Comparison of ENCODE assay signal across 28 cellular contexts in genomic region chr10:107398115-107398514, GRCh38.
"Had no signal": no experiment of that assay in that cellular context is flagged by ENCODE, and none has a peak within 500 bp of the region (broad histone marks: within the 10 kb centered on the region; RNA-seq: fewer than 3 reads in every experiment).

No MANE protein-coding gene starts in this region.

- H3K9me3 ChIP-seq: colonic mucosa, esophagus muscularis mucosa, esophagus squamous epithelium, gastrocnemius medialis, gastroesophageal sphincter had no signal

- H3K4me1 ChIP-seq: colonic mucosa, esophagus muscularis mucosa, esophagus squamous epithelium, foreskin keratinocyte, gastrocnemius medialis, gastroesophageal sphincter, heart left ventricle, heart right ventricle had no signal

- H3K27ac ChIP-seq: colonic mucosa, coronary artery, dorsolateral prefrontal cortex, epithelial cell of prostate, esophagus muscularis mucosa, esophagus squamous epithelium, foreskin keratinocyte, gastrocnemius medialis, gastroesophageal sphincter, heart left ventricle, heart right ventricle had no signal

- ATAC-seq: effector memory CD8-positive, alpha-beta T cell; esophagus mucosa; foreskin keratinocyte; gastrocnemius medialis; gastroesophageal sphincter; heart left ventricle; heart right ventricle had no signal

- H3K4me3 ChIP-seq: colonic mucosa, coronary artery, dorsolateral prefrontal cortex, esophagus muscularis mucosa, esophagus squamous epithelium, gastrocnemius medialis, gastroesophageal sphincter, heart left ventricle, heart right ventricle had no signal

- FAIRE-seq: colon, endometrium, endothelial cell of umbilical vein, frontal cortex had no signal

- H3K27me3 ChIP-seq: colonic mucosa, esophagus muscularis mucosa, esophagus squamous epithelium, foreskin keratinocyte, gastrocnemius medialis, gastroesophageal sphincter, heart left ventricle, heart right ventricle had no signal

- H3K36me3 ChIP-seq: colonic mucosa, esophagus muscularis mucosa, esophagus squamous epithelium, gastrocnemius medialis, gastroesophageal sphincter, heart left ventricle, heart right ventricle had no signal

- DNase-seq: colonic mucosa; cortex of kidney; dermis blood vessel endothelial cell; dorsolateral prefrontal cortex; effector CD4-positive, alpha-beta T cell; effector CD8-positive, alpha-beta T cell; effector memory CD4-positive, alpha-beta T cell; effector memory CD8-positive, alpha-beta T cell; endodermal cell; erythroblast; esophagus squamous epithelium; foreskin fibroblast; foreskin keratinocyte; foreskin melanocyte; gastrocnemius medialis; glutamatergic neuron; head of caudate nucleus; heart left ventricle; heart right ventricle had no signal
